19 cellular contexts compared by ENCODE assay signal in genomic region chr7:45328397-45329080, GRCh38.
DNase-seq lines count a peak whose midpoint lies in the region; TF ChIP-seq lines count a peak whose summit lies in the region.
"Had no signal": no experiment of that assay in that cellular context is flagged by ENCODE, and none has a peak within 500 bp of the region (broad histone marks: within the 10 kb centered on the region; RNA-seq: fewer than 3 reads in every experiment).

No MANE protein-coding gene starts in this region.

- H3K36me3 Mint-ChIP-seq in chondrocyte (ENCODE audit: low read depth): no peaks in the 10 kb centered on the region
- H3K36me3 Mint-ChIP-seq: CD4-positive, alpha-beta memory T cell had no signal

- H3K27me3 Mint-ChIP-seq in chondrocyte (ENCODE audit: low read depth): peaks cover 3% of the 10 kb centered on the region

- TF ChIP-seq CTCF in GM06990 (IDR thresholded peaks at IDR 0.05; ENCODE audit: insufficient read depth, low read length, poor library complexity, severe bottlenecking) (peak; percentile 6), kidney epithelial cell (IDR thresholded peaks at IDR 0.05; ENCODE audit: insufficient read depth, low read length, poor library complexity, severe bottlenecking) (no peak), chondrocyte (IDR thresholded peaks at IDR 0.05) (no peak)

- no peak overlapping the region for H3K4me3 Mint-ChIP-seq in chondrocyte (ENCODE audit: unreplicated experiment)
- H3K4me3 Mint-ChIP-seq: B cell; CD4-positive, alpha-beta memory T cell; GM23338 had no signal

- DNase-seq in Caki2 (ENCODE audit: low read depth) (peak; percentile 66), GM06990 (ENCODE audit: extremely low read depth, insufficient read length) (no peak), RPMI7951 (ENCODE audit: low read depth) (peak; percentile 70), kidney epithelial cell (ENCODE audit: low read depth) (peak; percentile 2), chondrocyte (ENCODE audit: low spot score) (no peak), cortex of kidney (lab: John Stamatoyannopoulos, UW) (no peak), mesenteric fat pad (ENCODE audit: low spot score) (no peak), medulla oblongata (ENCODE audit: extremely low spot score) (no peak)
- DNase-seq: CD4-positive, alpha-beta memory T cell; GDM1; KG1; NCI-H1105; NCI-H1694; NCI-H2107; NCI-H2227 treated with DMSO at 0.1 percent for 48 hours; NCI-H524 treated with DMSO at 0.1 percent for 48 hours; SHP77 treated with DMSO at 0.1 percent for 48 hours had no signal

- H3K36me3 ChIP-seq in GM06990 (ENCODE audit: control insufficient read depth, insufficient read depth, low read length) (no peaks in the 10 kb centered on the region), kidney epithelial cell (ENCODE audit: control insufficient read depth, insufficient read depth, low read length) (no peaks in the 10 kb centered on the region)

- H3K27ac Mint-ChIP-seq in chondrocyte (ENCODE audit: unreplicated experiment): no peak overlapping the region
- H3K27ac Mint-ChIP-seq: B cell; CD4-positive, alpha-beta memory T cell; GM23338 had no signal

- H3K4me3 ChIP-seq in GM06990 (replicated peaks; ENCODE audit: low read depth, low read length): no peak overlapping the region
- no peak overlapping the region for H3K4me3 ChIP-seq in kidney epithelial cell (ENCODE audit: low read depth, low read length)
- H3K4me3 ChIP-seq: GM23338 had no signal

- H3K9me3 Mint-ChIP-seq in chondrocyte (ENCODE audit: low read depth): peaks cover 13% of the 10 kb centered on the region

- in situ Hi-C loops in Caki2 (cut with HindIII; ENCODE audit: low pct_unique_long_range_greater_than_20kb, low sequenced_read_pairs): no loop called here

- no peaks in the 10 kb centered on the region for H3K4me1 Mint-ChIP-seq in chondrocyte (ENCODE audit: low read depth)
- H3K4me1 Mint-ChIP-seq: B cell, GM23338 had no signal

- H3K27me3 ChIP-seq in GM06990 (replicated peaks; ENCODE audit: control insufficient read depth, insufficient read depth, low read length) (no peaks in the 10 kb centered on the region), kidney epithelial cell (ENCODE audit: control insufficient read depth, insufficient read depth, low read length) (no peaks in the 10 kb centered on the region)

Comparison
In these comparisons a context has a peak if more than half of its experiments do, and no peak if none do; other contexts are left out.
1. DNase-seq: peak in Caki2 (single experiment), RPMI7951 (single experiment) and kidney epithelial cell (single experiment); none in GM06990 (single experiment), chondrocyte (single experiment), cortex of kidney (single experiment), mesenteric fat pad (single experiment) and medulla oblongata (single experiment).